Comparison of ENCODE assay signal across 13 cellular contexts in the genomic region with DNA sequence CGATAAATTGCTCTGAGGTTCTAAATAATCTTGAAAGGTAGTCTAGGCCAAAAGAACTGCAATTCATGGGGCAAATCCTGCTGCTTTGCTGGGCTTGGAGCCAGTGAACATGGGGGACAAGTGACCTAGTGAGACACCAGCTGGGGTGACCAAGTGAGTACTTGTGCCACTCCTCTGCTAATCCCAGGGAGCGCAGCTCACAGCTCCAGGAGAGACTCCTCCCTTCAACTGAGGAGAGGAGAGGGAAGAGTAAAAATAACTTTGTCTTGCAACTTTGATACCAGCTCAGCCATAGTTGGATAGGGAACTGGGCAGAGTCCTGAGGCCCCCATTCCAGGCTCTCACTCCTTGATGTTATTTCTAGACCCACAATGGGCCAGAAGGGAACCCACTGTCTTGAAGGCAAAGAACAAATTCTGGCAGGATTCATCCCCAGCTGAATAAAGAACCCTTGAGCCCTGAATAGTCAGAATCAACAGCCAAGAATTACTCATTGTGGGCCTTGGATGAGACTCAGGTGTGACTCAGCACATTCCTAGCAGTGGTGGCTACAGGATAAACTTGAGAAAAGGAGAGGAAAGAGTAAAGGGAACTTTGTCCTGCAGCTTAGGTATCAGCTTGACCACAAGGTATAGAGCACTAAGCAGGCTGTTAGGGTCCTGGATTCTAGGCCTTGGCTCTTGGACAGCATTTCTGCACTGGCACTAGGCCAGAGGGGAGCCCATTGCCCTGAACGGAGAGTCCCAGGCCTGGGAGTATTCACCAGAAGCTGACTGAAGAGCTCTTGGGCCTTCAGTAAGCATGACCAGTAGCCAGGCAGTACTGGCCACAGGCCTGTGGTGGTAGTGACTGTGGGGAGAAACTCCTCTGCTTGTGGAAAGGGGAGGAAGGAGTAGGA.
DNase-seq lines count a peak whose midpoint lies in the region; ATAC-seq and TF ChIP-seq lines count a peak whose summit lies in the region.
"Had no signal": no experiment of that assay in that cellular context is flagged by ENCODE, and none has a peak within 500 bp of the region (broad histone marks: within the 10 kb centered on the region; RNA-seq: fewer than 3 reads in every experiment).

No MANE protein-coding gene starts in this region.

- no peak overlapping the region for H3K4me3 Mint-ChIP-seq in GM23338

- DNase-seq in GM23338 (ENCODE audit: low spot score) (peak; percentile 11), RKO (ENCODE audit: low spot score) (peak; percentile 86), fibroblast of lung (ENCODE audit: low read depth in 2 of 2) (peak; percentile 81 to 96), skeletal muscle cell (ENCODE audit: low read depth) (peak; percentile 82), SIG-M5 treated with dmso at 0.1 percent for 504 hours (lab: John Stamatoyannopoulos, UW; ENCODE audit: unreplicated experiment) (no peak), DMS153 treated with DMSO at 0.1 percent for 48 hours (lab: John Stamatoyannopoulos, UW; ENCODE audit: unreplicated experiment) (no peak), GDM1 (lab: John Stamatoyannopoulos, UW) (no peak)
- DNase-seq in activated CD4-positive, alpha-beta T cell treated with anti-CD3 and anti-CD28 coated beads, Interleukin-2, amount 50 U/mL, for 1 hour: no peak
- DNase-seq: GF-D8; NCI-H2171; stimulated activated CD4-positive, alpha-beta T cell treated with anti-CD3 and anti-CD28 coated beads, Interleukin-12 subunit alpha, Interleukin-12 subunit beta, amount 100 ng/mL, for 4 hours; stimulated activated naive CD4-positive, alpha-beta T cell had no signal

- no peaks in the 10 kb centered on the region for H3K36me3 Mint-ChIP-seq in GM23338 (ENCODE audit: low read depth)

- TF ChIP-seq CTCF in GM23338 (conservative IDR thresholded peaks at IDR 0.05; ENCODE audit: low read depth in 2 of 2) (no peak), fibroblast of lung (conservative IDR thresholded peaks at IDR 0.05 in 1 of 2, IDR thresholded peaks at IDR 0.05 in 1 of 2; ENCODE audit: low read depth in 1 of 2, low read length in 2 of 2) (no peak)

- H2AFZ ChIP-seq in GM23338: no peak overlapping the region
- H2AFZ ChIP-seq in fibroblast of lung (ENCODE audit: low read length): no peak overlapping the region

- 0 out of 2 replicates have a peak, but pooled peaks cover 3% of the 10 kb centered on the region for H3K9me2 ChIP-seq in GM23338 (ENCODE audit: insufficient read depth)

- H3K27ac ChIP-seq in GM23338 (ENCODE audit: low read depth): no peak overlapping the region
- no peak overlapping the region for H3K27ac ChIP-seq in fibroblast of lung (ENCODE audit: insufficient read depth, low read length)
- H3K27ac ChIP-seq: cardiac muscle cell had no signal

- no peaks in the 10 kb centered on the region for H3K4me1 Mint-ChIP-seq in GM23338

- no peaks in the 10 kb centered on the region for H3F3A ChIP-seq in GM23338 (replicated peaks; ENCODE audit: low read depth)

- peak overlapping the region; percentile 49; the same call in 1 of the 2 replicates for H3K27ac Mint-ChIP-seq in GM23338

- no peak overlapping the region for H3K4me2 ChIP-seq in GM23338
- H3K4me2 ChIP-seq in fibroblast of lung (ENCODE audit: extremely low read depth, insufficient read depth, low read length): no peak overlapping the region

- H3K4me1 ChIP-seq in GM23338 (ENCODE audit: insufficient read depth) (no peaks in the 10 kb centered on the region), fibroblast of lung (ENCODE audit: control insufficient read depth, extremely low read depth, insufficient read depth, low read length) (no peaks in the 10 kb centered on the region)

- H3K27me3 ChIP-seq in GM23338 (ENCODE audit: insufficient read depth) (peaks cover 15% of the 10 kb centered on the region; the same call in 1 of the 2 replicates), fibroblast of lung (ENCODE audit: control insufficient read depth, insufficient read depth, low read length) (no peaks in the 10 kb centered on the region)
- H3K27me3 ChIP-seq: cardiac muscle cell had no signal

- no peak overlapping the region for H3K9ac ChIP-seq in fibroblast of lung (ENCODE audit: insufficient read depth, low read length)

- H3K9me3 ChIP-seq in fibroblast of lung (ENCODE audit: control insufficient read depth, insufficient read depth, low read depth, low read length): no peaks in the 10 kb centered on the region

- peaks cover 2% of the 10 kb centered on the region for H3K27me3 Mint-ChIP-seq in GM23338 (ENCODE audit: insufficient read depth, low read depth, poor library complexity)

- H3K36me3 ChIP-seq in GM23338 (ENCODE audit: insufficient read depth) (no peaks in the 10 kb centered on the region), fibroblast of lung (ENCODE audit: control insufficient read depth, insufficient read depth, low read length) (no peaks in the 10 kb centered on the region)
- H3K36me3 ChIP-seq: cardiac muscle cell had no signal

- H3K9me3 Mint-ChIP-seq in GM23338: no peaks in the 10 kb centered on the region

- H4K20me1 ChIP-seq in GM23338 (replicated peaks; ENCODE audit: insufficient read depth) (no peaks in the 10 kb centered on the region), fibroblast of lung (ENCODE audit: control insufficient read depth, extremely low read depth, insufficient read depth, low read length) (no peaks in the 10 kb centered on the region)

- no peaks in the 10 kb centered on the region for H3K79me2 ChIP-seq in GM23338 (replicated peaks; ENCODE audit: insufficient read depth)
- no peaks in the 10 kb centered on the region for H3K79me2 ChIP-seq in fibroblast of lung (ENCODE audit: control insufficient read depth, insufficient read depth, low read length)

- ATAC-seq in GM23338: peak; percentile 55

- H3K4me3 ChIP-seq in GM23338 (no peak overlapping the region), fibroblast of lung (replicated peaks in 1 of 4; ENCODE audit: control extremely low read depth in 1 of 4, insufficient read depth in 1 of 4, low read depth in 3 of 4, low read length in 4 of 4) (no peak overlapping the region), skeletal muscle cell (ENCODE audit: low read depth, low read length) (no peak overlapping the region)
- H3K4me3 ChIP-seq: cardiac muscle cell had no signal

TF ChIP-seq in GM23338, 12 proteins besides CTCF, POLR2A, EP300 and RAD21 (continues in another document):
- TF ChIP-seq EZH2 (IDR thresholded peaks at IDR 0.05; ENCODE audit: low read depth, unreplicated experiment) (no peak), STAT1 (IDR thresholded peaks at IDR 0.05; ENCODE audit: unreplicated experiment) (no peak), EZH2phosphoT487 (IDR thresholded peaks at IDR 0.05; ENCODE audit: unreplicated experiment) (no peak), POLR2AphosphoS5 (IDR thresholded peaks at IDR 0.05; ENCODE audit: low read depth) (no peak), NANOG (IDR thresholded peaks at IDR 0.05; ENCODE audit: borderline replicate concordance) (no peak), JUNB (IDR thresholded peaks at IDR 0.05; ENCODE audit: unreplicated experiment) (no peak), CREB1 (CRISPR knock-in tag; IDR thresholded peaks at IDR 0.05; ENCODE audit: low read depth) (no peak)

Comparison
In these comparisons a context has a peak if more than half of its experiments do, and no peak if none do; other contexts are left out.
1. DNase-seq: peak in GM23338 (single experiment), RKO (single experiment), fibroblast of lung (2 of 2) and skeletal muscle cell (single experiment); none in activated CD4-positive, alpha-beta T cell treated with anti-CD3 and anti-CD28 coated beads, Interleukin-2, amount 50 U/mL, for 1 hour (single experiment), SIG-M5 treated with dmso at 0.1 percent for 504 hours (single experiment), DMS153 treated with DMSO at 0.1 percent for 48 hours (single experiment) and GDM1 (single experiment).